ENCODE assay signal across 1 cellular context in the genomic region with DNA sequence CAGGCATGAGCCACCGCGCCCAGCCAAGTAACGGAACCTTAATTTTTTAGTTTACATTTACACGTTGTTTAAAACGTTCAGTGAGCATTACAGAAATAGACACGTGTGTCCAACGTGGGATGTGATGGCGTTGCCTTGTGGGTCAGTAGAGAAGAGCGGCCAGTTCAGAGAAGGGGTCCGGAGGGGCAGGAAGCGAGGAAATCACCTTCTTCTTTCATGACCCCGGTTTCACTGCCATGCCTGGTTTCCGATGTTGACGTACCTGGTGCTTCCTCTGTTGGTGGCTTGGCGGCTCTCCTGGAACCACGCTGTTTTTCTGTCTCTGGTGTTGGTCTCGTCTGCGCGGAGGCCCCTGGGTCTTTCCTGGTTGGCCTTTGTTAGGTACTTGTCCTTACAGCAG.
TF ChIP-seq lines count a peak whose summit lies in the region.

No MANE protein-coding gene starts in this region.

TF ChIP-seq in GM23338, 12 proteins besides CTCF, POLR2A, EP300 and RAD21 (continued from another document):
- TF ChIP-seq, protein P1, sequence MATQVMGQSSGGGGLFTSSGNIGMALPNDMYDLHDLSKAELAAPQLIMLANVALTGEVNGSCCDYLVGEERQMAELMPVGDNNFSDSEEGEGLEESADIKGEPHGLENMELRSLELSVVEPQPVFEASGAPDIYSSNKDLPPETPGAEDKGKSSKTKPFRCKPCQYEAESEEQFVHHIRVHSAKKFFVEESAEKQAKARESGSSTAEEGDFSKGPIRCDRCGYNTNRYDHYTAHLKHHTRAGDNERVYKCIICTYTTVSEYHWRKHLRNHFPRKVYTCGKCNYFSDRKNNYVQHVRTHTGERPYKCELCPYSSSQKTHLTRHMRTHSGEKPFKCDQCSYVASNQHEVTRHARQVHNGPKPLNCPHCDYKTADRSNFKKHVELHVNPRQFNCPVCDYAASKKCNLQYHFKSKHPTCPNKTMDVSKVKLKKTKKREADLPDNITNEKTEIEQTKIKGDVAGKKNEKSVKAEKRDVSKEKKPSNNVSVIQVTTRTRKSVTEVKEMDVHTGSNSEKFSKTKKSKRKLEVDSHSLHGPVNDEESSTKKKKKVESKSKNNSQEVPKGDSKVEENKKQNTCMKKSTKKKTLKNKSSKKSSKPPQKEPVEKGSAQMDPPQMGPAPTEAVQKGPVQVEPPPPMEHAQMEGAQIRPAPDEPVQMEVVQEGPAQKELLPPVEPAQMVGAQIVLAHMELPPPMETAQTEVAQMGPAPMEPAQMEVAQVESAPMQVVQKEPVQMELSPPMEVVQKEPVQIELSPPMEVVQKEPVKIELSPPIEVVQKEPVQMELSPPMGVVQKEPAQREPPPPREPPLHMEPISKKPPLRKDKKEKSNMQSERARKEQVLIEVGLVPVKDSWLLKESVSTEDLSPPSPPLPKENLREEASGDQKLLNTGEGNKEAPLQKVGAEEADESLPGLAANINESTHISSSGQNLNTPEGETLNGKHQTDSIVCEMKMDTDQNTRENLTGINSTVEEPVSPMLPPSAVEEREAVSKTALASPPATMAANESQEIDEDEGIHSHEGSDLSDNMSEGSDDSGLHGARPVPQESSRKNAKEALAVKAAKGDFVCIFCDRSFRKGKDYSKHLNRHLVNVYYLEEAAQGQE (IDR thresholded peaks at IDR 0.05; ENCODE audit: unreplicated experiment), result no peak
- TF ChIP-seq EZH2 (IDR thresholded peaks at IDR 0.05; ENCODE audit: low read depth, unreplicated experiment), result no peak
- no peak for TF ChIP-seq POLR2AphosphoS5 (IDR thresholded peaks at IDR 0.05; ENCODE audit: low read depth)
- no peak for TF ChIP-seq NANOG (IDR thresholded peaks at IDR 0.05; ENCODE audit: borderline replicate concordance)
